ENCODE assay signal across 24 cellular contexts in the genomic region with DNA sequence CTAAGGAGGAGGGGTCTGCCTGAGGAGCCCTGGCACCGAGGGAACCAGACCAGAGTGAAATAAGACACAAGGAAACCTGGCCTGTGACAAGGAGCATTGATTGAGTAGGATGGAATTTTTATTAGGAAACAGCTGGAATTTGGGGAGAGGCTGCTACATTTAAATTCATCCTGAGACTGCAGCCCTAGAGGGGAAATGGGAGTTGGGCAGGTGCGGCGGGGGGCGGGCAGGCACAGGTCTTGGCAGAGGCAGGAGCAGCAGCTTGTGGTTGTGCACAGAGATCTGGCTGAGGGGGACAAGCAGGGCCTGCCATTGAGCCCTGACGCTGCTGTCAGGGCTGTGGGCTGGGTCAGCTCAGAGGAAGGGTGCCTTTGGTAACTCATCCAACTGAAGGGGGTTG.
DNase-seq lines count a peak whose midpoint lies in the region; ATAC-seq and TF ChIP-seq lines count a peak whose summit lies in the region.
"Had no signal": no experiment of that assay in that cellular context is flagged by ENCODE, and none has a peak within 500 bp of the region (broad histone marks: within the 10 kb centered on the region; RNA-seq: fewer than 3 reads in every experiment).

No MANE protein-coding gene starts in this region.

- H3K27me3 ChIP-seq in left ventricle myocardium inferior (ENCODE audit: low read depth) = peaks cover 74% of the 10 kb centered on the region
- H3K27me3 ChIP-seq in dorsolateral prefrontal cortex = no peaks in the 10 kb centered on the region
- peaks cover 17% of the 10 kb centered on the region for H3K27me3 ChIP-seq in upper lobe of right lung
- no peaks in the 10 kb centered on the region for H3K27me3 ChIP-seq in neural progenitor cell
- H3K27me3 ChIP-seq in CD8-positive, alpha-beta memory T cell (ENCODE audit: insufficient read depth, low read length, poor library complexity, severe bottlenecking) = peaks cover 25% of the 10 kb centered on the region
- H3K27me3 ChIP-seq: body of pancreas had no signal

- CTCF ChIA-PET in CD8-positive, alpha-beta memory T cell (lab: Charles Lee) = interaction anchor here (0.7 to 1.3 kb wide), 2 partner anchors 19 to 122 kb away, joined by 3 read pairs; no protein-coding TSS in a partner anchor

- H3K4me1 Mint-ChIP-seq in neural crest cell = peaks cover 52% of the 10 kb centered on the region
- peaks cover 70% of the 10 kb centered on the region for H3K4me1 Mint-ChIP-seq in neural progenitor cell
- H3K4me1 Mint-ChIP-seq in CD8-positive, alpha-beta memory T cell = no peaks in the 10 kb centered on the region
- H3K4me1 Mint-ChIP-seq: activated B cell treated with CpG ODN at 0.5 μM for 24 hours had no signal

- H3K9ac ChIP-seq in neural progenitor cell = no peak overlapping the region

- H3K36me3 Mint-ChIP-seq in neural crest cell (ENCODE audit: low read depth) (no peaks in the 10 kb centered on the region), neural progenitor cell (no peaks in the 10 kb centered on the region)
- no peaks in the 10 kb centered on the region for H3K36me3 Mint-ChIP-seq in CD8-positive, alpha-beta memory T cell
- H3K36me3 Mint-ChIP-seq: activated naive CD8-positive, alpha-beta T cell treated with anti-CD3 and anti-CD28 coated beads, Interleukin-2, amount 10 ng/mL, durations not matched to agents 7 days and 5 days had no signal

- H3K36me3 ChIP-seq in left ventricle myocardium inferior (no peaks in the 10 kb centered on the region), upper lobe of right lung (no peaks in the 10 kb centered on the region), neural progenitor cell (no peaks in the 10 kb centered on the region)
- H3K36me3 ChIP-seq in CD8-positive, alpha-beta memory T cell (ENCODE audit: insufficient read depth, low read length) = no peaks in the 10 kb centered on the region
- H3K36me3 ChIP-seq: neutrophil had no signal

- H3K79me2 ChIP-seq in neural progenitor cell (ENCODE audit: low read depth) = no peaks in the 10 kb centered on the region

- H2AFZ ChIP-seq in neural progenitor cell (replicated peaks) = no peak overlapping the region

- no peaks in the 10 kb centered on the region for H3K9me3 ChIP-seq in left ventricle myocardium inferior (replicated peaks)
- no peaks in the 10 kb centered on the region for H3K9me3 ChIP-seq in upper lobe of right lung
- H3K9me3 ChIP-seq in neural progenitor cell (ENCODE audit: low read depth) = no peaks in the 10 kb centered on the region
- H3K9me3 ChIP-seq in CD8-positive, alpha-beta memory T cell (ENCODE audit: low read length) = no peaks in the 10 kb centered on the region
- H3K9me3 ChIP-seq: body of pancreas, neutrophil had no signal

- H3K4me1 ChIP-seq in left ventricle myocardium inferior (peaks cover 59% of the 10 kb centered on the region), upper lobe of right lung (no peaks in the 10 kb centered on the region), neural progenitor cell (peaks cover 53% of the 10 kb centered on the region)
- no peaks in the 10 kb centered on the region for H3K4me1 ChIP-seq in CD8-positive, alpha-beta memory T cell (ENCODE audit: insufficient read depth, low read length)

- ATAC-seq in Right ventricle myocardium inferior = no peak
- no peak for ATAC-seq in upper lobe of right lung
- ATAC-seq: SK-N-SH treated with all-trans-retinoic acid at 6 μM for 48 hours had no signal

- H3K4me3 ChIP-seq in left ventricle myocardium inferior (no peak overlapping the region), dorsolateral prefrontal cortex (no peak overlapping the region), upper lobe of right lung (no peak overlapping the region), neural progenitor cell (no peak overlapping the region)
- H3K4me3 ChIP-seq in CD8-positive, alpha-beta memory T cell (ENCODE audit: low read length) = no peak overlapping the region
- H3K4me3 ChIP-seq: body of pancreas, coronary artery had no signal

- H3K4me3 Mint-ChIP-seq in neural crest cell (no peak overlapping the region), neural progenitor cell (no peak overlapping the region)
- H3K4me3 Mint-ChIP-seq in CD8-positive, alpha-beta memory T cell = no peak overlapping the region
- H3K4me3 Mint-ChIP-seq: activated B cell treated with CpG ODN at 0.5 μM for 24 hours; activated naive CD8-positive, alpha-beta T cell treated with anti-CD3 and anti-CD28 coated beads, Interleukin-2, amount 10 ng/mL, durations not matched to agents 7 days and 5 days; T-helper 2 cell treated with Interferon-gamma antibody and Interleukin-4, amounts not matched to agents 5 μg/mL and 100 μg/mL, for 36 hours had no signal

- H3K27me3 Mint-ChIP-seq in neural crest cell (ENCODE audit: low read depth) (no peaks in the 10 kb centered on the region), neural progenitor cell (ENCODE audit: insufficient read depth, low read depth) (peaks cover 16% of the 10 kb centered on the region)
- peaks cover 37 to 80% of the 10 kb centered on the region in 2 donors for H3K27me3 Mint-ChIP-seq in CD8-positive, alpha-beta memory T cell

- TF ChIP-seq CTCF in left ventricle myocardium inferior (IDR thresholded peaks at IDR 0.05; ENCODE audit: borderline replicate concordance) (no peak), dorsolateral prefrontal cortex (IDR thresholded peaks at IDR 0.05 in 54 of 56, conservative IDR thresholded peaks at IDR 0.05 in 2 of 56; ENCODE audit: low read depth in 1 of 56, partially characterized antibody in 56 of 56) (no peak), neural crest cell (conservative IDR thresholded peaks at IDR 0.05) (no peak), upper lobe of right lung (IDR thresholded peaks at IDR 0.05) (no peak), neural progenitor cell (IDR thresholded peaks at IDR 0.05) (no peak)

- peaks cover 53% of the 10 kb centered on the region for H3F3A ChIP-seq in neural progenitor cell (ENCODE audit: low read depth)

- H3K27ac Mint-ChIP-seq in neural crest cell (ENCODE audit: unreplicated experiment) = peak overlapping the region; percentile 31
- H3K27ac Mint-ChIP-seq in neural progenitor cell = no peak overlapping the region
- no peak overlapping the region for H3K27ac Mint-ChIP-seq in CD8-positive, alpha-beta memory T cell
- H3K27ac Mint-ChIP-seq: activated B cell treated with CpG ODN at 0.5 μM for 24 hours; activated naive CD8-positive, alpha-beta T cell treated with anti-CD3 and anti-CD28 coated beads, Interleukin-2, amount 10 ng/mL, durations not matched to agents 7 days and 5 days; activated T-helper 2 cell treated with anti-CD3 and anti-CD28 coated beads, Interferon-gamma antibody, Interleukin-2, Interleukin-4, amounts not matched to agents 10 μg/mL and 5 μg/mL and 100 μg/mL, durations not matched to agents 14 hours and 24 hours and 36 hours; T-helper 2 cell treated with Interferon-gamma antibody and Interleukin-4, amounts not matched to agents 5 μg/mL and 100 μg/mL, for 36 hours had no signal

- POLR2A ChIA-PET in CD8-positive, alpha-beta memory T cell (lab: Charles Lee) = no interaction called here

- H4K20me1 ChIP-seq in neural progenitor cell (ENCODE audit: low read depth) = no peaks in the 10 kb centered on the region

- H3K9me3 Mint-ChIP-seq in neural crest cell (no peaks in the 10 kb centered on the region), neural progenitor cell (no peaks in the 10 kb centered on the region)
- no peaks in the 10 kb centered on the region for H3K9me3 Mint-ChIP-seq in CD8-positive, alpha-beta memory T cell
- H3K9me3 Mint-ChIP-seq: activated B cell treated with CpG ODN at 0.5 μM for 24 hours; activated naive CD8-positive, alpha-beta T cell treated with anti-CD3 and anti-CD28 coated beads, Interleukin-2, amount 10 ng/mL, durations not matched to agents 7 days and 5 days; activated T-helper 2 cell treated with anti-CD3 and anti-CD28 coated beads, Interferon-gamma antibody, Interleukin-2, Interleukin-4, amounts not matched to agents 10 μg/mL and 5 μg/mL and 100 μg/mL, durations not matched to agents 14 hours and 24 hours and 36 hours; T-helper 2 cell treated with Interferon-gamma antibody and Interleukin-4, amounts not matched to agents 5 μg/mL and 100 μg/mL, for 36 hours had no signal

- intact Hi-C loops in left ventricle myocardium inferior (cut with micrococcal nuclease) = no loop called here
- intact Hi-C loops in Right ventricle myocardium inferior (cut with DNase I) = loop anchor here (5.0 kb wide), 1 partner anchor 71 kb away; the partner anchor contains the start of gene PCDH1
- intact Hi-C loops in dorsolateral prefrontal cortex (cut with DNase I) = no loop called here
- intact Hi-C loops in upper lobe of right lung (cut with DNase I) = no loop called here

- no peak for DNase-seq in left ventricle myocardium inferior
- no peak for DNase-seq in Right ventricle myocardium inferior (ENCODE audit: missing footprints)
- peak in 1 of 10 donors; percentile 55 for DNase-seq in dorsolateral prefrontal cortex
- no peak for DNase-seq in neural crest cell (ENCODE audit: low read depth, low spot score)
- DNase-seq in upper lobe of right lung = no peak
- no peak for DNase-seq in NCI-H345 (lab: John Stamatoyannopoulos, UW)
- no peak for DNase-seq in neural progenitor cell (ENCODE audit: low spot score)
- DNase-seq in CD8-positive, alpha-beta memory T cell = no peak
- DNase-seq: activated B cell treated with CpG ODN at 0.5 μM for 24 hours; activated CD4-positive, alpha-beta T cell treated with anti-CD3 and anti-CD28 coated beads, Interleukin-2, amount 50 U/mL, for 4 hours; activated CD8-positive, alpha-beta memory T cell treated with anti-CD3 and anti-CD28 coated beads, Interleukin-2, amount 50 U/mL, for 48 hours; activated naive CD8-positive, alpha-beta T cell treated with anti-CD3 and anti-CD28 coated beads, Interleukin-2, amount 10 ng/mL, durations not matched to agents 7 days and 5 days; Calu3; glutamatergic neuron; NCI-H1105 treated with DMSO at 0.1 percent for 48 hours; NCI-H2107; NCI-H510A treated with DMSO at 0.1 percent for 48 hours; RPMI8226 had no signal

- H3K27ac ChIP-seq in left ventricle myocardium inferior (replicated peaks) = peak overlapping the region; percentile 90
- peak overlapping the region in 31 of 59 donors; percentile 2 to 74 (median 42) for H3K27ac ChIP-seq in dorsolateral prefrontal cortex
- H3K27ac ChIP-seq in upper lobe of right lung = peak overlapping the region; percentile 60
- H3K27ac ChIP-seq in neural progenitor cell = no peak overlapping the region
- H3K27ac ChIP-seq in CD8-positive, alpha-beta memory T cell (ENCODE audit: low read depth, low read length) = no peak overlapping the region
- H3K27ac ChIP-seq: neutrophil had no signal

- H3K4me2 ChIP-seq in neural progenitor cell = no peak overlapping the region

Comparison
In these comparisons a context has a peak if more than half of its experiments do, and no peak if none do; other contexts are left out.
1. H3K27ac ChIP-seq: peak in left ventricle myocardium inferior (single experiment), dorsolateral prefrontal cortex (31 of 59) and upper lobe of right lung (single experiment); none in neural progenitor cell (single experiment) and CD8-positive, alpha-beta memory T cell (single experiment).